In genomic region chr1:51575406-51576084, GRCh38 we compare ENCODE assay signal across 10 cellular contexts. TPM values are rescaled to one million over a fixed set of nuclear protein-coding genes. Genes with fewer than 3 reads are reported as not detected.
DNase-seq lines count a peak whose midpoint lies in the region; ATAC-seq and TF ChIP-seq lines count a peak whose summit lies in the region.
"Had no signal": no experiment of that assay in that cellular context is flagged by ENCODE, and none has a peak within 500 bp of the region (broad histone marks: within the 10 kb centered on the region; RNA-seq: fewer than 3 reads in every experiment).

No MANE protein-coding gene starts in this region.

- POLR2A ChIA-PET in HEK293 (lab: Yijun Ruan, JAX), result no interaction called here

- CTCF ChIA-PET in HEK293 (lab: Yijun Ruan, JAX), result interaction anchor here (0.5 to 0.8 kb wide), 2 partner anchors 567 to 614 kb away, joined by 3 read pairs; partner anchors contain the start of gene ZFYVE9

- H3K27me3 ChIP-seq in gastroesophageal sphincter, result no peaks in the 10 kb centered on the region

- H3K27ac ChIP-seq in HEK293 (ENCODE audit: extremely low read depth, low read depth, low read length), result peak overlapping the region; percentile 42
- no peak overlapping the region for H3K27ac ChIP-seq in gastroesophageal sphincter
- H3K27ac ChIP-seq: thoracic aorta had no signal

- H3K4me3 ChIP-seq in HEK293 (ENCODE audit: low read depth, low read length) (no peak overlapping the region), fibroblast of villous mesenchyme (ENCODE audit: low read depth, low read length) (no peak overlapping the region), gastroesophageal sphincter (no peak overlapping the region)
- H3K4me3 ChIP-seq: thoracic aorta had no signal

- H3K4me1 ChIP-seq in HEK293 (ENCODE audit: control insufficient read depth, insufficient read depth, low read length) (peaks cover 3% of the 10 kb centered on the region; the same call in 1 of the 2 replicates), gastroesophageal sphincter (no peaks in the 10 kb centered on the region)

- no peak for TF ChIP-seq POLR2A in gastroesophageal sphincter (IDR thresholded peaks at IDR 0.05)

- 36 to 64% methylated on average over 2 to 5 of the region's 8 CpGs for WGBS in gastroesophageal sphincter (ENCODE audit: low coverage in 1 of 2), 2 donors

- TF ChIP-seq CTCF in HEK293 (tag by site-specific recombination; IDR thresholded peaks at IDR 0.05) (no peak), fibroblast of villous mesenchyme (IDR thresholded peaks at IDR 0.05; ENCODE audit: insufficient read depth, low read depth, low read length) (no peak), gastroesophageal sphincter (IDR thresholded peaks at IDR 0.05) (no peak)

- TF ChIP-seq EP300 in gastroesophageal sphincter (IDR thresholded peaks at IDR 0.05), result no peak

- DNase-seq in COLO829 (ENCODE audit: low spot score), result peak; percentile 42
- peak; percentile 58 for DNase-seq in T1000 (lab: John Stamatoyannopoulos, UW)
- DNase-seq in fibroblast of villous mesenchyme (ENCODE audit: low read depth), result peak; percentile 65
- no peak for DNase-seq in NCI-H128 (lab: John Stamatoyannopoulos, UW; ENCODE audit: unreplicated experiment)
- no peak for DNase-seq in central memory CD4-positive, alpha-beta T cell
- DNase-seq: NCI-H2227 treated with DMSO at 0.1 percent for 48 hours had no signal

- no peaks in the 10 kb centered on the region for H3K9me3 ChIP-seq in HEK293 (ENCODE audit: control insufficient read depth, insufficient read depth, low read depth, low read length)
- H3K9me3 ChIP-seq in gastroesophageal sphincter, result no peaks in the 10 kb centered on the region
- H3K9me3 ChIP-seq: thoracic aorta had no signal

- H3K36me3 ChIP-seq in HEK293 (ENCODE audit: control insufficient read depth in 2 of 2, insufficient read depth in 1 of 2, low read length in 2 of 2) (no peaks in the 10 kb centered on the region), gastroesophageal sphincter (no peaks in the 10 kb centered on the region)
- H3K36me3 ChIP-seq: thoracic aorta had no signal

- ATAC-seq in HG02870 (IDR thresholded peaks at IDR 0.05; ENCODE audit: unreplicated experiment), result no peak
- no peak for ATAC-seq in gastroesophageal sphincter

TF ChIP-seq in HEK293, 187 proteins besides CTCF, POLR2A, EP300 and RAD21 (continues in another document):
- TF ChIP-seq MYNN (tag by site-specific recombination; IDR thresholded peaks at IDR 0.05; ENCODE audit: borderline replicate concordance), result no peak
- TF ChIP-seq ZNF366 (tag by site-specific recombination; conservative IDR thresholded peaks at IDR 0.05), result peak; percentile 65; the same call in 1 of the 2 replicates
- TF ChIP-seq ZNF114 (tag by site-specific recombination; IDR thresholded peaks at IDR 0.05), result no peak
- TF ChIP-seq ZNF433 (tag by site-specific recombination; IDR thresholded peaks at IDR 0.05; ENCODE audit: low read depth), result no peak
- no peak; the same call in 1 of the 2 replicates for TF ChIP-seq ZNF580 (tag by site-specific recombination; IDR thresholded peaks at IDR 0.05)
- TF ChIP-seq GLI4 (tag by site-specific recombination; IDR thresholded peaks at IDR 0.05), result no peak
- TF ChIP-seq ZNF248 (tag by site-specific recombination; IDR thresholded peaks at IDR 0.05), result no peak
- no peak for TF ChIP-seq YY1 (tag by site-specific recombination; IDR thresholded peaks at IDR 0.05)
- no peak for TF ChIP-seq ZNF677 (tag by site-specific recombination; IDR thresholded peaks at IDR 0.05)
- no peak for TF ChIP-seq ZNF274 (IDR thresholded peaks at IDR 0.05; ENCODE audit: low read length)
- TF ChIP-seq ZNF274 (tag by site-specific recombination; IDR thresholded peaks at IDR 0.05; ENCODE audit: borderline replicate concordance), result no peak
- no peak for TF ChIP-seq ZNF221 (tag by site-specific recombination; IDR thresholded peaks at IDR 0.05; ENCODE audit: borderline replicate concordance)
- no peak for TF ChIP-seq ZNF138 (tag by site-specific recombination; IDR thresholded peaks at IDR 0.05; ENCODE audit: borderline replicate concordance)
- no peak for TF ChIP-seq KLF1 (tag by site-specific recombination; IDR thresholded peaks at IDR 0.05)
- 0 out of 2 replicates have a peak, but pooled peaks have one; percentile 66 for TF ChIP-seq ZNF639 (tag by site-specific recombination; IDR thresholded peaks at IDR 0.05)
- TF ChIP-seq ZIC2 (tag by site-specific recombination; IDR thresholded peaks at IDR 0.05), result no peak
- no peak for TF ChIP-seq ZNF701 (tag by site-specific recombination; IDR thresholded peaks at IDR 0.05)
- TF ChIP-seq ZNF266 (tag by site-specific recombination; IDR thresholded peaks at IDR 0.05; ENCODE audit: low read depth), result no peak
- TF ChIP-seq ZNF157 (tag by site-specific recombination; IDR thresholded peaks at IDR 0.05), result no peak
- no peak for TF ChIP-seq GLI2 (tag by site-specific recombination; IDR thresholded peaks at IDR 0.05; ENCODE audit: borderline replicate concordance, low read depth)
- no peak for TF ChIP-seq ZNF624 (tag by site-specific recombination; IDR thresholded peaks at IDR 0.05)
- TF ChIP-seq PRDM4 (tag by site-specific recombination; IDR thresholded peaks at IDR 0.05), result no peak
- no peak for TF ChIP-seq ZSCAN18 (tag by site-specific recombination; IDR thresholded peaks at IDR 0.05)
- TF ChIP-seq ZNF18 (tag by site-specific recombination; IDR thresholded peaks at IDR 0.05), result no peak
- TF ChIP-seq ZNF112 (tag by site-specific recombination; IDR thresholded peaks at IDR 0.05), result no peak
- no peak for TF ChIP-seq ZNF707 (tag by site-specific recombination; IDR thresholded peaks at IDR 0.05)
- TF ChIP-seq ZNF391 (tag by site-specific recombination; IDR thresholded peaks at IDR 0.05; ENCODE audit: borderline replicate concordance, low read depth), result no peak
- no peak for TF ChIP-seq ZNF146 (tag by site-specific recombination; IDR thresholded peaks at IDR 0.05)
- no peak for TF ChIP-seq ZNF621 (tag by site-specific recombination; IDR thresholded peaks at IDR 0.05)

RNA-seq across cellular contexts. Expression of gene OSBPL9, which starts 41.3 kb away (rescaled TPM):
- total RNA-seq in fibroblast of villous mesenchyme (85.4 and 103 TPM in 2 replicates), gastroesophageal sphincter (100 to 1,000 TPM in 1 of 4 donors, 10 to 100 TPM in 3; 56.9 to 110 (median 78.3) TPM)

RNA-seq across cellular contexts. Expression of gene EPS15, which starts 56.5 kb away (rescaled TPM):
- total RNA-seq in fibroblast of villous mesenchyme (47.4 and 58.7 TPM in 2 replicates), gastroesophageal sphincter (100 to 1,000 TPM in 1 of 4 donors, 10 to 100 TPM in 3; 53.5 to 106 (median 74.2) TPM)

Comparison
In these comparisons a context has a peak if more than half of its experiments do, and no peak if none do; other contexts are left out.
1. DNase-seq: peak in COLO829 (single experiment), T1000 (single experiment) and fibroblast of villous mesenchyme (single experiment); none in NCI-H128 (single experiment) and central memory CD4-positive, alpha-beta T cell (single experiment).